In genomic region chr10:132516771-132517725, GRCh38 we compare ENCODE assay signal across 8 cellular contexts.
A peak's percentile ranks its signal among the peaks of the same experiment; 100 is the strongest.
DNase-seq lines count a peak whose midpoint lies in the region; ATAC-seq and TF ChIP-seq lines count a peak whose summit lies in the region.

No MANE protein-coding gene starts in this region.

- no peaks in the 10 kb centered on the region for H3K27me3 ChIP-seq in mucosa of stomach (ENCODE audit: control insufficient read depth, insufficient read depth, low read length)

- H3K36me3 ChIP-seq in mucosa of stomach (ENCODE audit: control insufficient read depth, insufficient read depth, low read length) = no peaks in the 10 kb centered on the region

- no peaks in the 10 kb centered on the region for H3K9me3 ChIP-seq in mucosa of stomach (ENCODE audit: control insufficient read depth, low read length)

- CTCF ChIA-PET in RWPE1 (lab: Yijun Ruan, JAX) = interaction anchor here (1.1 kb wide), 1 partner anchor 12 kb away, joined by 3 read pairs; no protein-coding TSS in a partner anchor

- TF ChIP-seq CTCF in GM20000 (IDR thresholded peaks at IDR 0.05; ENCODE audit: extremely low read depth, missing control alignments) (no peak), RWPE1 (conservative IDR thresholded peaks at IDR 0.05; ENCODE audit: low read depth) (no peak), fibroblast of mammary gland (conservative IDR thresholded peaks at IDR 0.05; ENCODE audit: control insufficient read depth, insufficient read depth, low read depth, low read length) (no peak)

- ATAC-seq in HG02759 (IDR thresholded peaks at IDR 0.05; ENCODE audit: unreplicated experiment) (no peak), HG03097 (IDR thresholded peaks at IDR 0.05; ENCODE audit: low FRiP score, unreplicated experiment) (no peak)

- POLR2A ChIA-PET in RWPE1 (lab: Yijun Ruan, JAX; ENCODE audit: low non-redundant PET) = interaction anchor here (0.6 kb wide), 2 partner anchors 68 to 113 kb away, joined by 3 to 6 read pairs; no protein-coding TSS in a partner anchor

- H3K4me1 ChIP-seq in mucosa of stomach (ENCODE audit: control insufficient read depth, insufficient read depth, low read length) = peaks cover 46% of the 10 kb centered on the region

- DNase-seq in GM20000 (ENCODE audit: low spot score) (peak; percentile 26), RWPE1 (ENCODE audit: low spot score) (peak; percentile 86), fibroblast of mammary gland (ENCODE audit: low read depth) (peak; percentile 97), NCI-H82 treated with DMSO at 0.1 percent for 48 hours (lab: John Stamatoyannopoulos, UW; ENCODE audit: unreplicated experiment) (no peak), NCI-H1105 treated with DMSO at 0.1 percent for 48 hours (lab: John Stamatoyannopoulos, UW) (no peak)

- peak overlapping the region; percentile 68 for H3K27ac ChIP-seq in RWPE1

- H3K9ac ChIP-seq in mucosa of stomach (ENCODE audit: low read length) = peak overlapping the region; percentile 59

- H3K4me3 ChIP-seq in fibroblast of mammary gland (ENCODE audit: control insufficient read depth, low read depth, low read length) (no peak overlapping the region), mucosa of stomach (ENCODE audit: low read length) (no peak overlapping the region)

Comparison
In these comparisons a context has a peak if more than half of its experiments do, and no peak if none do; other contexts are left out.
1. DNase-seq: peak in GM20000 (single experiment), RWPE1 (single experiment) and fibroblast of mammary gland (single experiment); none in NCI-H82 treated with DMSO at 0.1 percent for 48 hours (single experiment) and NCI-H1105 treated with DMSO at 0.1 percent for 48 hours (single experiment).